Comparison of ENCODE assay signal across 13 cellular contexts in the genomic region with DNA sequence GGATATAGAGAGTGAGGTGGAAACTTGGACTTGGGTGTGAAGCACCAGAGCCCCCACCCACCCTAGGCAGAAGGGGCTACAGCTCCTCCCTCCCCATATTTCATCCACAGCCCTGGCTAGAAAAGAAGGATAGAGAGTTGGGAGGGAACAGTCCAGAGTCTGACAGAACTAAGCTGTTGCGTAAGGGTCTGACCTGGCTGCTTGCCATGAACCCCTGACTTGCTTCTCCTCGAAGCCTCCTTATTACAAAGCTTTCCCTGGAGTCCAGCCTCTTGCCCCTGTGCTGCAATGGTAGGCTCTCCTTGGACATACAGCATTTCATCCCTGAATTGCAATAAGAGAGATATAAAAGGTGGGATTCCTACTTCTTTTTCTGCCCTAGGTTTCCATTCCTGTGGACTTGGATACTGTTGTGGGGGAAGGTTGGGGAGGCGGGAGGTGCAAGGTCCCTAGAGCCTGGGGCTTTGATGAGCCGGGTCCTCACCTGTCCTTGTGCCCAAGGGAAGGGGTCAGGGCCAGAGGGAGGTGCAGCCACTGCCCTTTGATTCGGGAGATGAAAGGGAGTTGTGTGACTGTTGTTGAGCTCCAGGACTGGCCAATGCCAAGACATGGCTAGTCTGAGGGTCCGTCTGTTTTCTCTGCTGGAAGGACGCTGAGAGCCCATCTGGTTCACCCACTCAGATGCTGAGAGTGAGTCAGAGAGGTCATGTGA. TPM values are rescaled to one million over a fixed set of nuclear protein-coding genes. Genes with fewer than 3 reads are reported as not detected.
DNase-seq lines count a peak whose midpoint lies in the region; ATAC-seq and TF ChIP-seq lines count a peak whose summit lies in the region.
"Had no signal": no experiment of that assay in that cellular context is flagged by ENCODE, and none has a peak within 500 bp of the region (broad histone marks: within the 10 kb centered on the region; RNA-seq: fewer than 3 reads in every experiment).

No MANE protein-coding gene starts in this region.

- POLR2A ChIA-PET in HEK293T (lab: Yijun Ruan, JAX) = interaction anchor here (0.9 to 1.7 kb wide), 2 partner anchors 12 to 89 kb away, joined by 3 to 5 read pairs; a partner anchor contains a TSS

- DNase-seq in GM03348 (ENCODE audit: low spot score) (peak; percentile 70), NCI-H226 (peak; percentile 37), ovary (peak; percentile 89 to 96 (median 94)), HEK293T (ENCODE audit: extremely low spot score) (no peak), prostate gland (ENCODE audit: low spot score) (no peak), NCI-H2029 (lab: John Stamatoyannopoulos, UW) (no peak)
- no peak for DNase-seq in effector CD4-positive, alpha-beta T cell
- DNase-seq: activated CD4-positive, alpha-beta T cell treated with anti-CD3 and anti-CD28 coated beads, Interleukin-2, amount 50 U/mL, for 4 hours; H7; NCI-H187; stimulated activated naive CD4-positive, alpha-beta T cell treated with Interleukin-2 at 50 U/mL for 16 hours had no signal

- no peak overlapping the region for H3K4me3 ChIP-seq in ovary
- no peak overlapping the region for H3K4me3 ChIP-seq in prostate gland

- no peak for TF ChIP-seq POLR2A in ovary (IDR thresholded peaks at IDR 0.05)
- no peak for TF ChIP-seq POLR2A in prostate gland (IDR thresholded peaks at IDR 0.05)

- TF ChIP-seq CTCF in ovary (IDR thresholded peaks at IDR 0.05) (no peak), prostate gland (IDR thresholded peaks at IDR 0.05) (no peak)

- H3K36me3 ChIP-seq in ovary (no peaks in the 10 kb centered on the region), prostate gland (no peaks in the 10 kb centered on the region)

- H3K27ac ChIP-seq in ovary (peak overlapping the region; percentile 11 to 75), prostate gland (no peak overlapping the region)

- no peak for TF ChIP-seq EP300 in ovary (IDR thresholded peaks at IDR 0.05)

- CTCF ChIA-PET in HEK293T (lab: Yijun Ruan, JAX) = interaction anchor here (0.6 to 4.3 kb wide), 5 partner anchors 12 to 118 kb away, joined by 3 to 18 read pairs (median 3); no protein-coding TSS in a partner anchor

- H3K4me1 ChIP-seq in ovary (ENCODE audit: insufficient read depth) (peaks cover 28% of the 10 kb centered on the region), prostate gland (replicated peaks) (no peaks in the 10 kb centered on the region)

- H3K9me3 ChIP-seq in ovary = no peaks in the 10 kb centered on the region
- no peaks in the 10 kb centered on the region for H3K9me3 ChIP-seq in prostate gland

- intact Hi-C loops in ovary (cut with DNase I) = no loop called here
- intact Hi-C loops in prostate gland (cut with DNase I) = no loop called here

- H3K27me3 ChIP-seq in ovary (no peaks in the 10 kb centered on the region), prostate gland (replicated peaks; ENCODE audit: insufficient read depth) (no peaks in the 10 kb centered on the region)

- WGBS in ovary, 3 donors = 22 to 25% (median 24%) methylated on average over 7 of the region's 7 CpGs
- WGBS in prostate gland = 52% methylated on average over 7 of the region's 7 CpGs

- ATAC-seq in esophagus mucosa = peak; percentile 30

TF ChIP-seq in HEK293T, 16 proteins besides CTCF, POLR2A, EP300 and RAD21:
- no peak for TF ChIP-seq HDGF (IDR thresholded peaks at IDR 0.05; ENCODE audit: borderline replicate concordance)
- TF ChIP-seq CTBP1 (IDR thresholded peaks at IDR 0.05; ENCODE audit: borderline replicate concordance) = no peak
- TF ChIP-seq ELF4 (IDR thresholded peaks at IDR 0.05) = no peak
- TF ChIP-seq, protein P1, sequence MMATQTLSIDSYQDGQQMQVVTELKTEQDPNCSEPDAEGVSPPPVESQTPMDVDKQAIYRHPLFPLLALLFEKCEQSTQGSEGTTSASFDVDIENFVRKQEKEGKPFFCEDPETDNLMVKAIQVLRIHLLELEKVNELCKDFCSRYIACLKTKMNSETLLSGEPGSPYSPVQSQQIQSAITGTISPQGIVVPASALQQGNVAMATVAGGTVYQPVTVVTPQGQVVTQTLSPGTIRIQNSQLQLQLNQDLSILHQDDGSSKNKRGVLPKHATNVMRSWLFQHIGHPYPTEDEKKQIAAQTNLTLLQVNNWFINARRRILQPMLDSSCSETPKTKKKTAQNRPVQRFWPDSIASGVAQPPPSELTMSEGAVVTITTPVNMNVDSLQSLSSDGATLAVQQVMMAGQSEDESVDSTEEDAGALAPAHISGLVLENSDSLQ (IDR thresholded peaks at IDR 0.05) = no peak
- no peak for TF ChIP-seq L3MBTL2 (conservative IDR thresholded peaks at IDR 0.05)
- TF ChIP-seq SP1 (IDR thresholded peaks at IDR 0.05) = no peak
- no peak for TF ChIP-seq ARNT (IDR thresholded peaks at IDR 0.05)
- TF ChIP-seq SUZ12 (IDR thresholded peaks at IDR 0.05) = no peak
- no peak for TF ChIP-seq BHLHE40 (IDR thresholded peaks at IDR 0.05; ENCODE audit: borderline replicate concordance)
- TF ChIP-seq TARDBP (IDR thresholded peaks at IDR 0.05) = no peak
- no peak for TF ChIP-seq LEF1 (IDR thresholded peaks at IDR 0.05; ENCODE audit: borderline replicate concordance)
- no peak for TF ChIP-seq NFRKB (IDR thresholded peaks at IDR 0.05)
- no peak for TF ChIP-seq FOXK2 (IDR thresholded peaks at IDR 0.05)

RNA-seq across cellular contexts. Expression of a gene that starts 2.7 kb away (rescaled TPM):
- total RNA-seq in esophagus mucosa = 1.7 TPM
- 10 to 100 TPM in 4 of 7 donors, 1 to 10 TPM in 3; 2.3 to 27.4 (median 13.6) TPM for total RNA-seq in ovary
- 10 to 100 TPM in 1 of 2 donors, 1 to 10 TPM in 1; 2.5 to 19.5 TPM for polyA plus RNA-seq in ovary
- total RNA-seq in prostate gland = under 1 TPM in 1 of 2 donors, not detected in 1; 0.85 TPM
- total RNA-seq: glomerular endothelial cell had no signal

RNA-seq across cellular contexts. Expression of a gene that starts 33.4 kb away (rescaled TPM):
- 0.80 TPM for total RNA-seq in esophagus mucosa
- total RNA-seq in ovary = not detected
- polyA plus RNA-seq in ovary = under 1 TPM in 1 of 2 donors, not detected in 1; 1.00 TPM
- total RNA-seq in prostate gland = 10 to 100 TPM in 1 of 2 donors, not detected in 1; 58.7 TPM
- total RNA-seq: glomerular endothelial cell had no signal

RNA-seq across cellular contexts. Expression of a gene that starts 33.6 kb away (rescaled TPM):
- 178 TPM for total RNA-seq in esophagus mucosa
- total RNA-seq in ovary = 100 to 1,000 TPM; 157 to 228 (median 175) TPM
- 100 to 1,000 TPM; 119 to 230 TPM for polyA plus RNA-seq in ovary
- total RNA-seq in prostate gland = 100 to 1,000 TPM; 144 to 167 TPM

Comparison
In these comparisons a context has a peak if more than half of its experiments do, and no peak if none do; other contexts are left out.
1. DNase-seq: peak in GM03348 (single experiment), NCI-H226 (single experiment) and ovary (5 of 5); none in effector CD4-positive, alpha-beta T cell (single experiment), HEK293T (single experiment), prostate gland (single experiment) and NCI-H2029 (single experiment).
2. H3K27ac ChIP-seq: peak in ovary (2 of 2); none in prostate gland (0 of 2).